7 cellular contexts compared by ENCODE assay signal in the genomic region with DNA sequence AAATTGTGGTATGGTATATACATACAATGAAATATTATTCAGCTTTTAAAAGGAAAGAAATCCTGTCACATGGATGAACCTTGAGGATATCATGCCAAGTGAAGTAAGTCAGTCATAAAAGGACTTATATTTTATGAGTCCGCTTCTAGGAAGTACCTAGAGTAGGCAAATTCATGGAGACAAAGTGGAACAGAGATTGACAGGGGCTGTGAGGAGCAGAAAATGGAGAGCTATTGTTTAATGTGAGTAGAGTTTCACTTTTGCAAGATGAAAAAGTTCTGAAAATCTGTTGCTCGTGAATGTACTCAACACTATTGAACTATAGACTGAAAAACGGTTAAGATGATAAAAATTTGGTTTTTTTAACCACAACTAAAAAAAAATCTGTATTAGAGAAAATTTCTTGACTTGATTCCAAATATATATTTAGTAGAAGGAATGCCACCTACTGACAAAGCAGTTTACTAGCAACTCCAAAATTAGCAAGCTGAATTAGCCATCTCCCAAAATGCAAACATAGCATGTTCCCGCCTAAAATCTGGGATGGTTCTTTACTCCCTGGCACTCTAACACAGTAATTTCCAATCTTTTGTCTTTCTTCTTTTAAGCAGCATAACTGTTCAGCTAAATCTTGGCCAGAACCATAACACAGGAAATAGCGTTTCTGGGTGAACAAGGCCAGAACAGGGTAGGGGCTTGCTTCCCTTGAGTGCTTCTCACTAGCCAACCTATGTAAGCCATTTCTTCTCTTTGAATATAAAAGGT. TPM values are rescaled to one million over a fixed set of nuclear protein-coding genes. Genes with fewer than 3 reads are reported as not detected.
DNase-seq lines count a peak whose midpoint lies in the region; ATAC-seq, FAIRE-seq and TF ChIP-seq lines count a peak whose summit lies in the region.

No MANE protein-coding gene starts in this region.

- peaks cover 84% of the 10 kb centered on the region for H3K79me2 ChIP-seq in PC-3 (ENCODE audit: low read length)

- H3K4me1 ChIP-seq in PC-3 (ENCODE audit: insufficient read depth, low read length) (peaks cover 11% of the 10 kb centered on the region), prostate gland (replicated peaks) (peaks cover 5% of the 10 kb centered on the region)

- H3F3A ChIP-seq in PC-3 (ENCODE audit: low read length, unreplicated experiment) = no peaks in the 10 kb centered on the region

- POLR2A ChIA-PET in PC-3 (lab: Charles Lee; ENCODE audit: unreplicated experiment) = no interaction called here

- peaks cover 29% of the 10 kb centered on the region for H4K20me1 ChIP-seq in PC-3 (ENCODE audit: low read length)

- H3K36me3 ChIP-seq in PC-3 (ENCODE audit: low read depth, low read length) (peaks cover 24% of the 10 kb centered on the region), prostate gland (peaks cover 0 to under 1% of the 10 kb centered on the region in 2 donors)

- ATAC-seq in PC-3 (no peak), GM18520 (IDR thresholded peaks at IDR 0.05; ENCODE audit: unreplicated experiment) (no peak), GM18861 (IDR thresholded peaks at IDR 0.05; ENCODE audit: unreplicated experiment) (no peak)

- peak overlapping the region; percentile 97 for H3K9ac ChIP-seq in PC-3 (ENCODE audit: low read length)

- H3K9me3 ChIP-seq in PC-3 (ENCODE audit: low read length) = no peaks in the 10 kb centered on the region
- no peaks in the 10 kb centered on the region for H3K9me3 ChIP-seq in prostate gland

- H2AFZ ChIP-seq in PC-3 (ENCODE audit: low read length) = no peak overlapping the region

- TF ChIP-seq CTCF in PC-3 (conservative IDR thresholded peaks at IDR 0.05; ENCODE audit: low read depth, low read length) = no peak; the same call in 1 of the 2 replicates
- TF ChIP-seq CTCF in prostate gland (IDR thresholded peaks at IDR 0.05) = no peak

- TF ChIP-seq POLR2A in prostate gland (IDR thresholded peaks at IDR 0.05) = no peak

- H3K9me2 ChIP-seq in PC-3 (replicated peaks; ENCODE audit: low read length) = no peaks in the 10 kb centered on the region

- intact Hi-C loops in PC-3 (cut with micrococcal nuclease) = loop anchor here (5.0 kb wide), 1 partner anchor 175 kb away; no protein-coding TSS in a partner anchor
- intact Hi-C loops in prostate gland (cut with DNase I) = loop anchor here (2.0 to 10.0 kb wide), 4 partner anchors 35 to 333 kb away; partner anchors contain the start of genes CLTCL1 and ESS2

- peak; percentile 41 for FAIRE-seq in GM18507 (lab: Jason Lieb, UNC)

- 24% methylated on average over 5 of the region's 5 CpGs for WGBS in prostate gland

- H3K4me2 ChIP-seq in PC-3 (ENCODE audit: low read length) = peak overlapping the region; percentile 88

- H3K27me3 ChIP-seq in PC-3 (ENCODE audit: low read length) = no peaks in the 10 kb centered on the region
- H3K27me3 ChIP-seq in prostate gland (replicated peaks; ENCODE audit: insufficient read depth) = no peaks in the 10 kb centered on the region

- CTCF ChIA-PET in PC-3 (lab: Charles Lee) = interaction anchor here (0.5 to 1.0 kb wide), 3 partner anchors 12 to 178 kb away, joined by 3 to 4 read pairs (median 3); no protein-coding TSS in a partner anchor

- peak overlapping the region; percentile 88 for H3K4me3 ChIP-seq in PC-3 (ENCODE audit: low read length)
- H3K4me3 ChIP-seq in prostate gland = peak overlapping the region; percentile 71 to 77

- DNase-seq in GM18507 (ENCODE audit: extremely low spot score, insufficient read length, low read depth) (no peak), PC-3 (peak; percentile 16), epithelial cell of prostate (ENCODE audit: low read depth, low spot score) (no peak), prostate gland (ENCODE audit: low spot score) (no peak), RPMI8226 (no peak)

- no peak overlapping the region for H3K27ac ChIP-seq in PC-3 (ENCODE audit: low read length)
- peak overlapping the region; percentile 92 for H3K27ac ChIP-seq in epithelial cell of prostate
- peak overlapping the region; percentile 93 to 96 for H3K27ac ChIP-seq in prostate gland

- BruUV-seq in PC-3 (replicated peaks; lab: Mats Ljungman, UMichigan) = no TSS peak

RNA-seq across cellular contexts. Expression of gene UFD1, which starts 1.5 kb away (rescaled TPM):
- total RNA-seq in PC-3 (2014; rRNA removed) (92.6 and 95.7 TPM in 2 replicates), prostate gland (10 to 100 TPM; 29.9 to 38.2 TPM)

RNA-seq across cellular contexts. Expression of gene CDC45, which starts 2.2 kb away (rescaled TPM):
- total RNA-seq in PC-3 (2014; rRNA removed) = 70.9 and 77.1 TPM in 2 replicates
- 10 to 100 TPM in 1 of 2 donors, 1 to 10 TPM in 1; 2.0 to 11.5 TPM for total RNA-seq in prostate gland

RNA-seq across cellular contexts. Expression of gene C22orf39, which starts 30.0 kb away (rescaled TPM):
- total RNA-seq in PC-3 (2014; rRNA removed) (22.2 and 25.0 TPM in 2 replicates), prostate gland (10 to 100 TPM; 57.4 to 85.8 TPM)

RNA-seq across cellular contexts. Expression of gene MRPL40, which starts 45.2 kb away (rescaled TPM):
- total RNA-seq in PC-3 (2014; rRNA removed) (49.4 and 55.1 TPM in 2 replicates), prostate gland (10 to 100 TPM; 28.6 to 54.3 TPM)

RNA-seq across cellular contexts. Expression of gene HIRA, which starts 46.0 kb away (rescaled TPM):
- total RNA-seq in PC-3 (2014; rRNA removed) (12.4 and 15.3 TPM in 2 replicates), prostate gland (10 to 100 TPM; 15.3 to 21.8 TPM)
